7 cellular contexts compared by ENCODE assay signal in the genomic region with DNA sequence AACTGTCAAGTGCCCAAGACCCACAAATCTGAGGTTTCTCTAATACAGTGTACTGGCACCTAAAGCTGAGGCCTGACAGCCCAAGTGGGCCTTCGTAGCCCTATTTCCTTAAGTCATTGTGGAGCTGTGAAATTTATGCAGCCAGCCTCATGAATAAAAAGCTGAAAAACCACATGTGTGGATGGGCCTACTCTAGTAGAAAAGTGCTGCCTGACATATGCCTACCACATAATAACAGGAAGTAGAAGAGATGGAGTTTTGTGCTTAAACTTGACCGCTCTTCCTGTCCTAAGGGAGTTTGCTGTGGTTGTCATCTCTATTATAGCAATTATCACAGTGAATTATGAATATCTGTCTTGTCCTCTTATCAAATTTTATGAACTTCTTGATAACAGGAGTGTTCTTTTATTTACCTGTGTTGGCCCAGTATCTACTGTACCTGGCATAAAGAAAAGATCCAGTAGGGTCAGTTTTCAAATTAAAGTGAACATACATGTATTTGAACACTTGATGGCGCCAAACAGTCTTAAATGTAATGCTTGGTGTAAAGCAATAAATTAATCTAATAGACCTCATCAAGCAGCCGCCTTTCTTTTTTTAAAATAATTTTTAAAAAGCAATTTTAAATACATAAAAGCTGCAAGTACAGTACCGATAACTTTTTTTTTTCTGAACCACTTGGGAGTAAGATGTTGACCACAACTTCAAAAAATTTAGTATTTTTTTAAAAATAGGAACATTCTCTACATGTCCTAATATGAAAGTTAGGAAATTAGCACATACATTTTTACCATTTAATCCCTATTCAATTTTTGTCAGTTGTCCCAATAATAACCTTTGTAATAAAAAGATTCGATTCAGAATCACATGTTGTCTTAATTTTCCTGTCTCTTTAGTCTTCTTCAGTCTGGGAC. TPM values are rescaled to one million over a fixed set of nuclear protein-coding genes. Genes with fewer than 3 reads are reported as not detected.
DNase-seq lines count a peak whose midpoint lies in the region; ATAC-seq, FAIRE-seq and TF ChIP-seq lines count a peak whose summit lies in the region.

No MANE protein-coding gene starts in this region.

- no peaks in the 10 kb centered on the region for H3K36me3 ChIP-seq in pancreas

- H3K4me1 ChIP-seq in pancreas = no peaks in the 10 kb centered on the region

- DNase-seq in GM04504 (ENCODE audit: low read depth) (peak; percentile 9), LNCaP clone FGC (ENCODE audit: low read depth) (peak; percentile 54), RKO (ENCODE audit: low spot score) (peak; percentile 83), fibroblast of gingiva (ENCODE audit: low read depth) (peak; percentile 39), pancreas (no peak)
- DNase-seq in activated T-cell treated with anti-CD3 and anti-CD28 coated beads, Interleukin-2, amount 50 U/mL, for 48 hours = no peak

- peak; percentile 45 for TF ChIP-seq CTCF in LNCaP clone FGC (IDR thresholded peaks at IDR 0.05; ENCODE audit: control insufficient read depth, extremely low read depth, insufficient read depth)
- TF ChIP-seq CTCF in pancreas (IDR thresholded peaks at IDR 0.05) = peak in 2 of 4 donors; percentile 35 to 45

- H3K4me3 ChIP-seq in LNCaP clone FGC (ENCODE audit: low read depth, low read length) (no peak overlapping the region), pancreas (no peak overlapping the region)

- intact Hi-C loops in pancreas (cut with DNase I) = no loop called here

- ATAC-seq in GM21619 (IDR thresholded peaks at IDR 0.05; ENCODE audit: unreplicated experiment) = peak; percentile 89
- ATAC-seq in pancreas = peak; percentile 78 to 91 (median 87)

- H3K27me3 ChIP-seq in pancreas = no peaks in the 10 kb centered on the region

- no peak overlapping the region for H3K27ac ChIP-seq in pancreas

- WGBS in pancreas, 2 donors = 51 to 58% methylated on average over 6 of the region's 6 CpGs

- FAIRE-seq in pancreas (lab: Jason Lieb, UNC) = peak; percentile 94

- no peaks in the 10 kb centered on the region for H3K9me3 ChIP-seq in pancreas

RNA-seq across cellular contexts. Expression of a gene that starts 51.0 kb away (rescaled TPM):
- 10 to 100 TPM in 1 of 6 donors, 1 to 10 TPM in 5; 5.8 to 10.6 (median 7.7) TPM for total RNA-seq in pancreas
- polyA plus RNA-seq in pancreas = 1 to 10 TPM; 3.7 to 8.6 TPM

RNA-seq across cellular contexts. Expression of a gene that starts 53.3 kb away (rescaled TPM):
- total RNA-seq in pancreas = under 1 TPM in 1 of 6 donors, not detected in 5; 0.38 TPM
- under 1 TPM in 1 of 2 donors, not detected in 1; 0.47 TPM for polyA plus RNA-seq in pancreas

Comparison
In these comparisons a context has a peak if more than half of its experiments do, and no peak if none do; other contexts are left out.
1. DNase-seq: peak in GM04504 (single experiment), LNCaP clone FGC (single experiment), RKO (single experiment) and fibroblast of gingiva (single experiment); none in pancreas (0 of 6) and activated T-cell treated with anti-CD3 and anti-CD28 coated beads, Interleukin-2, amount 50 U/mL, for 48 hours (0 of 2).